ENCODE assay signal across 1 cellular context in the genomic region with DNA sequence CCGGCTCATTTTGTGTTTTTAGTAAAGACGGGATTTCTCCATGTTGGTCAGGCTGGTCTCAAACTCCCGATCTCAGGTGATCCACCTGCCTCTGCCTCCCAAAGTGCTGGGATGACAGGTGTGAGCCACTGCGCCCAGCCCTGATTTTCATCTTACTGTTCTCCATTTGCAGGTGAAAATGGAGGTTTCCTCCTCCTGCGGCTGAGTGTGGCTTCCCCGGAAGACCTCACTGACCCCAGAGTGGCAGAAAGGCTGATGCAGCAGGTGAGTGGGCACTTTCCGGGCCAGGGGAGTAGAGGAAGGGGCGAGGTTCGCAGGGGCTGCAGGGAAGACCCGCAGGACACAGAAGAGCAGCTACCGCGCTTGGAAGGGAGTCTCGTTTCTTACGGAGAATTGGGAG.
TF ChIP-seq lines count a peak whose summit lies in the region.

No MANE protein-coding gene starts in this region.

TF ChIP-seq in HepG2, 621 proteins besides CTCF, POLR2A, EP300 and RAD21:
- no peak for TF ChIP-seq ZNF281 (CRISPR knock-in tag; IDR thresholded peaks at IDR 0.05; ENCODE audit: borderline replicate concordance)
- no peak for TF ChIP-seq POLR2AphosphoS2 (IDR thresholded peaks at IDR 0.05; ENCODE audit: low read depth, low read length)
- no peak for TF ChIP-seq TSC22D2 (CRISPR knock-in tag; IDR thresholded peaks at IDR 0.05; ENCODE audit: borderline replicate concordance)
- TF ChIP-seq BHLHE40 (IDR thresholded peaks at IDR 0.05; ENCODE audit: low read length), result no peak
- no peak for TF ChIP-seq ZNF570 (CRISPR knock-in tag; IDR thresholded peaks at IDR 0.05; ENCODE audit: borderline replicate concordance)
- no peak for TF ChIP-seq SIX4 (CRISPR knock-in tag; IDR thresholded peaks at IDR 0.05)
